Comparison of ENCODE assay signal across 10 cellular contexts in genomic region chr17:28282596-28282995, GRCh38. TPM values are rescaled to one million over a fixed set of nuclear protein-coding genes. Genes with fewer than 3 reads are reported as not detected.
DNase-seq lines count a peak whose midpoint lies in the region; ATAC-seq and TF ChIP-seq lines count a peak whose summit lies in the region.
"Had no signal": no experiment of that assay in that cellular context is flagged by ENCODE, and none has a peak within 500 bp of the region (broad histone marks: within the 10 kb centered on the region; RNA-seq: fewer than 3 reads in every experiment).

No MANE protein-coding gene starts in this region.

- no peak overlapping the region for H2BK120ac ChIP-seq in mesenchymal stem cell (ENCODE audit: low read depth, low read length)

- no peaks in the 10 kb centered on the region for H3F3A ChIP-seq in neural progenitor cell (ENCODE audit: low read depth)

- H3K27ac ChIP-seq in mesenchymal stem cell (ENCODE audit: low read length, poor library complexity, severe bottlenecking): peak overlapping the region; percentile 92
- H3K27ac ChIP-seq in neural progenitor cell: no peak overlapping the region
- H3K27ac ChIP-seq: left ventricle myocardium inferior had no signal

- H2AFZ ChIP-seq in mesenchymal stem cell (ENCODE audit: low read depth, low read length): no peak overlapping the region
- no peak overlapping the region for H2AFZ ChIP-seq in neural progenitor cell (replicated peaks)

- H3K27me3 Mint-ChIP-seq in neural progenitor cell (ENCODE audit: insufficient read depth, low read depth): no peaks in the 10 kb centered on the region

- no peak overlapping the region for H2BK12ac ChIP-seq in mesenchymal stem cell (ENCODE audit: low read length in 2 of 2)

- H3K9me3 ChIP-seq in mesenchymal stem cell (ENCODE audit: control insufficient read depth, low read length): no peaks in the 10 kb centered on the region
- H3K9me3 ChIP-seq in neural progenitor cell (ENCODE audit: low read depth): no peaks in the 10 kb centered on the region
- H3K9me3 ChIP-seq: left ventricle myocardium inferior had no signal

- no peak overlapping the region for H3K27ac Mint-ChIP-seq in neural progenitor cell

- H2AK5ac ChIP-seq in mesenchymal stem cell (ENCODE audit: low read length, severe bottlenecking): no peak overlapping the region

- H3K4me1 Mint-ChIP-seq in neural progenitor cell: no peaks in the 10 kb centered on the region

- H3K27me3 ChIP-seq in mesenchymal stem cell (ENCODE audit: control insufficient read depth in 1 of 2, insufficient read depth in 1 of 2, low read length in 2 of 2) (no peaks in the 10 kb centered on the region), neural progenitor cell (no peaks in the 10 kb centered on the region)

- H3K79me2 ChIP-seq in neural progenitor cell (ENCODE audit: low read depth): no peaks in the 10 kb centered on the region

- peaks cover 9% of the 10 kb centered on the region for H3K4me1 ChIP-seq in mesenchymal stem cell (ENCODE audit: control insufficient read depth, insufficient read depth, low read depth, low read length)
- H3K4me1 ChIP-seq in neural progenitor cell: no peaks in the 10 kb centered on the region
- H3K4me1 ChIP-seq: left ventricle myocardium inferior had no signal

- H3K23ac ChIP-seq in mesenchymal stem cell (ENCODE audit: low read length in 2 of 2): no peak overlapping the region

- H3K18ac ChIP-seq in mesenchymal stem cell (ENCODE audit: low read depth in 1 of 2, low read length in 2 of 2): no peak overlapping the region

- H4K20me1 ChIP-seq in neural progenitor cell (ENCODE audit: low read depth): no peaks in the 10 kb centered on the region

- DNase-seq in DMS53 (lab: John Stamatoyannopoulos, UW): peak; percentile 77
- peak; percentile 62 for DNase-seq in NCI-H1105 (lab: John Stamatoyannopoulos, UW)
- peak; percentile 74 for DNase-seq in astrocyte of the hippocampus (ENCODE audit: low read depth, low spot score)
- peak; percentile 84 for DNase-seq in mesenchymal stem cell
- DNase-seq in DMS114 treated with DMSO at 0.1 percent for 48 hours (lab: John Stamatoyannopoulos, UW; ENCODE audit: unreplicated experiment): no peak
- DNase-seq in activated naive CD4-positive, alpha-beta T cell (lab: John Stamatoyannopoulos, UW): no peak
- DNase-seq in neural progenitor cell (ENCODE audit: low spot score): no peak
- DNase-seq: left ventricle myocardium inferior; stimulated activated CD4-positive, alpha-beta T cell treated with anti-CD3 and anti-CD28 coated beads, Interleukin-4, amount 100 ng/mL, for 4 hours had no signal

- no peaks in the 10 kb centered on the region for H3K36me3 Mint-ChIP-seq in neural progenitor cell

- no peak overlapping the region for H4K91ac ChIP-seq in mesenchymal stem cell (ENCODE audit: low read length)

- no peak for TF ChIP-seq CTCF in neural progenitor cell (IDR thresholded peaks at IDR 0.05)

- WGBS in mesenchymal stem cell: 17% methylated on average over 4 of the region's 7 CpGs

- no peak overlapping the region for H3K4me3 ChIP-seq in mesenchymal stem cell (ENCODE audit: insufficient read depth in 1 of 2, low read depth in 1 of 2, low read length in 2 of 2)
- no peak overlapping the region for H3K4me3 ChIP-seq in neural progenitor cell
- H3K4me3 ChIP-seq: left ventricle myocardium inferior had no signal

- peak overlapping the region; percentile 69 for H4K8ac ChIP-seq in mesenchymal stem cell (ENCODE audit: low read length)

- H3K4me2 ChIP-seq in mesenchymal stem cell (ENCODE audit: low read length, poor library complexity, severe bottlenecking): no peak overlapping the region
- no peak overlapping the region for H3K4me2 ChIP-seq in neural progenitor cell

- no peak overlapping the region for H2BK15ac ChIP-seq in mesenchymal stem cell (ENCODE audit: low read depth, poor library complexity, severe bottlenecking)

- H3K9me3 Mint-ChIP-seq in neural progenitor cell: no peaks in the 10 kb centered on the region

- H3K4me3 Mint-ChIP-seq in neural progenitor cell: no peak overlapping the region

- H3K4ac ChIP-seq in mesenchymal stem cell (ENCODE audit: low read depth in 1 of 2, low read length in 2 of 2): no peak overlapping the region

- H3K36me3 ChIP-seq in mesenchymal stem cell (ENCODE audit: control insufficient read depth in 1 of 2, insufficient read depth in 2 of 2, low read depth in 1 of 2, low read length in 2 of 2) (no peaks in the 10 kb centered on the region), neural progenitor cell (no peaks in the 10 kb centered on the region)
- H3K36me3 ChIP-seq: left ventricle myocardium inferior had no signal

- H3K79me1 ChIP-seq in mesenchymal stem cell (replicated peaks; ENCODE audit: low read length, poor library complexity, severe bottlenecking): no peaks in the 10 kb centered on the region

- no peak for ATAC-seq in HG03460 (IDR thresholded peaks at IDR 0.05; ENCODE audit: unreplicated experiment)

- no peak overlapping the region for H3K14ac ChIP-seq in mesenchymal stem cell (ENCODE audit: low read length in 2 of 2)

- H3K9ac ChIP-seq in mesenchymal stem cell (ENCODE audit: low read length): peak overlapping the region; percentile 65
- H3K9ac ChIP-seq in neural progenitor cell: no peak overlapping the region

- no peak overlapping the region for H2BK5ac ChIP-seq in mesenchymal stem cell (ENCODE audit: low read depth, low read length, poor library complexity, severe bottlenecking)

RNA-seq across cellular contexts. Expression of gene TMEM97, which starts 36.4 kb away (rescaled TPM):
- 174 TPM for polyA plus RNA-seq in mesenchymal stem cell (2013, experiment 1 of 2)
- 170 TPM for polyA plus RNA-seq in mesenchymal stem cell (2013, experiment 2 of 2)
- 126 and 136 TPM in 2 replicates for total RNA-seq in neural progenitor cell (ENCODE audit: low replicate concordance)

RNA-seq across cellular contexts. Expression of gene IFT20, which starts 52.7 kb away (rescaled TPM):
- polyA plus RNA-seq in mesenchymal stem cell (2013, experiment 1 of 2): 71.7 TPM
- polyA plus RNA-seq in mesenchymal stem cell (2013, experiment 2 of 2): 73.0 TPM
- 25.7 and 68.2 TPM in 2 replicates for total RNA-seq in neural progenitor cell (ENCODE audit: low replicate concordance)

RNA-seq across cellular contexts. Expression of gene TNFAIP1, which starts 53.0 kb away (rescaled TPM):
- polyA plus RNA-seq in mesenchymal stem cell (2013, experiment 1 of 2): 49.4 TPM
- polyA plus RNA-seq in mesenchymal stem cell (2013, experiment 2 of 2): 49.9 TPM
- total RNA-seq in neural progenitor cell (ENCODE audit: low replicate concordance): 13.7 and 18.6 TPM in 2 replicates

Comparison
In these comparisons a context has a peak if more than half of its experiments do, and no peak if none do; other contexts are left out.
1. DNase-seq: peak in DMS53 (single experiment), NCI-H1105 (single experiment), astrocyte of the hippocampus (single experiment) and mesenchymal stem cell (single experiment); none in DMS114 treated with DMSO at 0.1 percent for 48 hours (single experiment), activated naive CD4-positive, alpha-beta T cell (0 of 4) and neural progenitor cell (single experiment).